ENCODE assay signal across 31 cellular contexts in the genomic region with DNA sequence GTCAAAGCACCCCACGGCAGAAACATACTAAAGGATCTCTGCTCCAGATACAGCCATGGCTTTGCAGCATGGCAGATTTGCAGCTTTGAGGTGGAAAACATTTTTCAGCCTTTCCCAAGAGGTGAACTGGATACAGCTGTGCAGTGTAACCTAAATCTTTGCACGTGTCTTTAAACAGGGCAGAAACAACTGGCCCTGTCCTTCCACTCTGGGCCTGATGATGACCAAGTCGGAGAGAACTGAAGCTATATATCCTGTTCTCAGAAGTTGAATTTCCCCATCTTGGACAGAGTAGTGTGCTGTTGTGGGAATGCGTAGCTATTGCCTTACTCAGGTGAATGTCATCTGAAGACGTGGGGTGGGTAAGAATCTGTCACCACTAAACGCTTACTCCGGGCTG. TPM values are rescaled to one million over a fixed set of nuclear protein-coding genes. Genes with fewer than 3 reads are reported as not detected.
"Had no signal": no experiment of that assay in that cellular context is flagged by ENCODE, and none has a peak within 500 bp of the region (broad histone marks: within the 10 kb centered on the region; RNA-seq: fewer than 3 reads in every experiment).

No MANE protein-coding gene starts in this region.

- H3K27ac ChIP-seq: KMS-11, Peyer's patch, VCaP had no signal

- H3K36me3 ChIP-seq: Peyer's patch had no signal

- H3K9ac ChIP-seq: KMS-11 had no signal

- H3K4me3 ChIP-seq: Peyer's patch had no signal

- H3K4me1 ChIP-seq: Peyer's patch had no signal

- DNase-seq: activated CD4-positive, alpha-beta memory T cell treated with anti-CD3 and anti-CD28 coated beads, Interleukin-2, amount 10 ng/mL, durations not matched to agents 7 days and 5 days; activated CD4-positive, alpha-beta T cell treated with anti-CD3 and anti-CD28 coated beads for 1 hour; activated CD4-positive, alpha-beta T cell treated with anti-CD3 and anti-CD28 coated beads for 48 hours; activated CD4-positive, CD25-positive, alpha-beta regulatory T cell; activated CD8-positive, alpha-beta memory T cell treated with anti-CD3 and anti-CD28 coated beads for 24 hours; activated CD8-positive, alpha-beta memory T cell treated with anti-CD3 and anti-CD28 coated beads, Interleukin-2, amount 10 ng/mL, durations not matched to agents 7 days and 5 days; activated CD8-positive, alpha-beta memory T cell treated with anti-CD3 and anti-CD28 coated beads, Interleukin-2, amount 50 U/mL, for 48 hours; activated effector memory CD4-positive, alpha-beta T cell treated with Interleukin-2 at 50 U/mL for 16 hours; activated naive CD4-positive, alpha-beta T cell treated with anti-CD3 and anti-CD28 coated beads, Interleukin-2, amount 10 ng/mL, durations not matched to agents 7 days and 5 days; activated naive CD8-positive, alpha-beta T cell treated with anti-CD3 and anti-CD28 coated beads, Interleukin-2, amount 50 U/mL, for 24 hours; activated T-cell treated with anti-CD3 and anti-CD28 coated beads, Interleukin-2, amount 50 U/mL, for 48 hours; anterior cingulate cortex; caudate nucleus; NCI-H146; NCI-H187; NCI-H2029 treated with DMSO at 0.1 percent for 48 hours; NCI-H2107; NCI-H2171; NCI-H510A; NCI-H526; NCI-H774; Peyer's patch; RPMI8226; SIG-M5; SW 1271; T-helper 1 cell; T-helper 2 cell; T-helper 9 cell had no signal

- ATAC-seq: activated CD8-positive, alpha-beta memory T cell treated with anti-CD3 and anti-CD28 coated beads, Interleukin-2, amount 10 ng/mL, durations not matched to agents 7 days and 5 days; activated naive CD8-positive, alpha-beta T cell treated with anti-CD3 and anti-CD28 coated beads, Interleukin-2, amount 50 U/mL, for 24 hours had no signal

- H3K9me3 ChIP-seq: Peyer's patch had no signal

- H3K27me3 ChIP-seq: Peyer's patch had no signal

RNA-seq across cellular contexts. Expression of a gene that starts 19.5 kb away (rescaled TPM):
- total RNA-seq: activated CD4-positive, alpha-beta memory T cell treated with anti-CD3 and anti-CD28 coated beads, Interleukin-2, amount 10 ng/mL, durations not matched to agents 7 days and 5 days; activated CD8-positive, alpha-beta memory T cell treated with anti-CD3 and anti-CD28 coated beads, Interleukin-2, amount 10 ng/mL, durations not matched to agents 7 days and 5 days; bronchial epithelial cell had no signal
